In genomic region chr2:239791727-239792648, GRCh38 we compare ENCODE assay signal across 23 cellular contexts.
DNase-seq lines count a peak whose midpoint lies in the region; ATAC-seq and TF ChIP-seq lines count a peak whose summit lies in the region.
"Had no signal": no experiment of that assay in that cellular context is flagged by ENCODE, and none has a peak within 500 bp of the region (broad histone marks: within the 10 kb centered on the region; RNA-seq: fewer than 3 reads in every experiment).

No MANE protein-coding gene starts in this region.

- H3K9me3 Mint-ChIP-seq in activated CD4-positive, alpha-beta memory T cell treated with anti-CD3 and anti-CD28 coated beads, Interleukin-2, amount 10 ng/mL, durations not matched to agents 7 days and 5 days, result no peaks in the 10 kb centered on the region
- peaks cover 4% of the 10 kb centered on the region for H3K9me3 Mint-ChIP-seq in activated CD4-positive, alpha-beta memory T cell treated with anti-CD3 and anti-CD28 coated beads for 36 hours
- H3K9me3 Mint-ChIP-seq: activated CD4-positive, alpha-beta T cell treated with anti-CD3 and anti-CD28 coated beads, Interleukin-2, amount 10 ng/mL, durations not matched to agents 7 days and 5 days; T-helper 2 cell treated with Interferon-gamma antibody and Interleukin-4, amounts not matched to agents 5 μg/mL and 100 μg/mL, for 36 hours had no signal

- no peak overlapping the region for H3K4me3 Mint-ChIP-seq in activated CD4-positive, alpha-beta memory T cell treated with anti-CD3 and anti-CD28 coated beads, Interleukin-2, amount 10 ng/mL, durations not matched to agents 7 days and 5 days
- no peak overlapping the region for H3K4me3 Mint-ChIP-seq in activated CD4-positive, alpha-beta memory T cell treated with anti-CD3 and anti-CD28 coated beads for 36 hours
- H3K4me3 Mint-ChIP-seq: activated CD4-positive, alpha-beta T cell treated with anti-CD3 and anti-CD28 coated beads, Interleukin-2, amount 10 ng/mL, durations not matched to agents 7 days and 5 days; nephron; T-helper 2 cell treated with Interferon-gamma antibody and Interleukin-4, amounts not matched to agents 5 μg/mL and 100 μg/mL, for 36 hours had no signal

- TF ChIP-seq EP300 in suprapubic skin (IDR thresholded peaks at IDR 0.05), result no peak

- peaks cover 17% of the 10 kb centered on the region for H3K4me1 ChIP-seq in suprapubic skin
- H3K4me1 ChIP-seq: A549, Caco-2, gastrocnemius medialis had no signal

- no peaks in the 10 kb centered on the region for H3K4me1 Mint-ChIP-seq in activated CD4-positive, alpha-beta memory T cell treated with anti-CD3 and anti-CD28 coated beads, Interleukin-2, amount 10 ng/mL, durations not matched to agents 7 days and 5 days
- no peaks in the 10 kb centered on the region for H3K4me1 Mint-ChIP-seq in activated CD4-positive, alpha-beta memory T cell treated with anti-CD3 and anti-CD28 coated beads for 36 hours (ENCODE audit: low read depth)
- H3K4me1 Mint-ChIP-seq: activated CD4-positive, alpha-beta T cell treated with anti-CD3 and anti-CD28 coated beads, Interleukin-2, amount 10 ng/mL, durations not matched to agents 7 days and 5 days; nephron had no signal

- peak; percentile 9 for DNase-seq in activated CD4-positive, alpha-beta memory T cell treated with anti-CD3 and anti-CD28 coated beads, Interleukin-2, amount 10 ng/mL, durations not matched to agents 7 days and 5 days
- no peak for DNase-seq in activated CD4-positive, alpha-beta memory T cell treated with anti-CD3 and anti-CD28 coated beads for 36 hours
- DNase-seq in D341Med (ENCODE audit: low spot score) (peak; percentile 5), islet precursor cell (peak; percentile 43), suprapubic skin (ENCODE audit: low spot score in 2 of 2) (peak; percentile 44 to 53), NCI-H146 (lab: John Stamatoyannopoulos, UW) (no peak), HuH-7 (ENCODE audit: low spot score) (no peak)
- DNase-seq: activated CD4-positive, alpha-beta T cell treated with anti-CD3 and anti-CD28 coated beads, Interleukin-2, amount 10 ng/mL, durations not matched to agents 7 days and 5 days; activated gamma-delta T cell; brain microvascular endothelial cell; Caco-2; esophagus squamous epithelium; gastrocnemius medialis; Kasumi-1; mucosa of descending colon; NCI-H2029; NCI-H2227 treated with DMSO at 0.1 percent for 48 hours; NCI-H69; stimulated activated CD4-positive, alpha-beta T cell treated with anti-CD3 and anti-CD28 coated beads, Interleukin-15, amount 100 ng/mL, for 24 hours had no signal

- no peaks in the 10 kb centered on the region for H3K36me3 Mint-ChIP-seq in activated CD4-positive, alpha-beta memory T cell treated with anti-CD3 and anti-CD28 coated beads, Interleukin-2, amount 10 ng/mL, durations not matched to agents 7 days and 5 days (ENCODE audit: low read depth)
- no peaks in the 10 kb centered on the region for H3K36me3 Mint-ChIP-seq in activated CD4-positive, alpha-beta memory T cell treated with anti-CD3 and anti-CD28 coated beads for 36 hours

- no peaks in the 10 kb centered on the region for H3K9me3 ChIP-seq in suprapubic skin
- H3K9me3 ChIP-seq: Caco-2, esophagus squamous epithelium, gastrocnemius medialis, mucosa of descending colon had no signal

- H3K36me3 ChIP-seq in suprapubic skin, result no peaks in the 10 kb centered on the region
- H3K36me3 ChIP-seq: brain microvascular endothelial cell, esophagus squamous epithelium, gastrocnemius medialis had no signal

- no peak for ATAC-seq in HG03442 (IDR thresholded peaks at IDR 0.05; ENCODE audit: unreplicated experiment)
- ATAC-seq: gastrocnemius medialis, mucosa of descending colon had no signal

- 69% methylated on average over 26 of the region's 27 CpGs for WGBS in suprapubic skin

- no peaks in the 10 kb centered on the region for H3K27me3 ChIP-seq in suprapubic skin
- H3K27me3 ChIP-seq: brain microvascular endothelial cell, gastrocnemius medialis had no signal

- no peak overlapping the region for H3K4me3 ChIP-seq in suprapubic skin
- H3K4me3 ChIP-seq: A549, esophagus squamous epithelium, gastrocnemius medialis, mucosa of descending colon had no signal

- H3K27ac ChIP-seq in suprapubic skin, result no peak overlapping the region
- H3K27ac ChIP-seq: A549, brain microvascular endothelial cell, esophagus squamous epithelium, gastrocnemius medialis had no signal

- POLR2A ChIA-PET in activated CD4-positive, alpha-beta memory T cell treated with anti-CD3 and anti-CD28 coated beads, Interleukin-2, amount 10 ng/mL, durations not matched to agents 7 days and 5 days (lab: Charles Lee), result no interaction called here
- POLR2A ChIA-PET in activated CD4-positive, alpha-beta memory T cell treated with anti-CD3 and anti-CD28 coated beads for 36 hours (lab: Charles Lee), result no interaction called here

- peaks cover 1% of the 10 kb centered on the region for H3K27me3 Mint-ChIP-seq in activated CD4-positive, alpha-beta memory T cell treated with anti-CD3 and anti-CD28 coated beads, Interleukin-2, amount 10 ng/mL, durations not matched to agents 7 days and 5 days
- H3K27me3 Mint-ChIP-seq in activated CD4-positive, alpha-beta memory T cell treated with anti-CD3 and anti-CD28 coated beads for 36 hours, result no peaks in the 10 kb centered on the region

- no peak overlapping the region for H3K27ac Mint-ChIP-seq in activated CD4-positive, alpha-beta memory T cell treated with anti-CD3 and anti-CD28 coated beads, Interleukin-2, amount 10 ng/mL, durations not matched to agents 7 days and 5 days
- no peak overlapping the region for H3K27ac Mint-ChIP-seq in activated CD4-positive, alpha-beta memory T cell treated with anti-CD3 and anti-CD28 coated beads for 36 hours
- H3K27ac Mint-ChIP-seq: activated CD4-positive, alpha-beta T cell treated with anti-CD3 and anti-CD28 coated beads, Interleukin-2, amount 10 ng/mL, durations not matched to agents 7 days and 5 days; nephron; T-helper 2 cell treated with Interferon-gamma antibody and Interleukin-4, amounts not matched to agents 5 μg/mL and 100 μg/mL, for 36 hours had no signal

- CTCF ChIA-PET in activated CD4-positive, alpha-beta memory T cell treated with anti-CD3 and anti-CD28 coated beads, Interleukin-2, amount 10 ng/mL, durations not matched to agents 7 days and 5 days (lab: Charles Lee), result no interaction called here
- CTCF ChIA-PET in activated CD4-positive, alpha-beta memory T cell treated with anti-CD3 and anti-CD28 coated beads for 36 hours (lab: Charles Lee), result no interaction called here

- intact Hi-C loops in activated CD4-positive, alpha-beta memory T cell treated with anti-CD3 and anti-CD28 coated beads for 36 hours (cut with micrococcal nuclease), result no loop called here

- no peak for TF ChIP-seq CTCF in suprapubic skin (IDR thresholded peaks at IDR 0.05)

- no peak for TF ChIP-seq POLR2A in suprapubic skin (IDR thresholded peaks at IDR 0.05)

Comparison
In these comparisons a context has a peak if more than half of its experiments do, and no peak if none do; other contexts are left out.
1. DNase-seq: peak in activated CD4-positive, alpha-beta memory T cell treated with anti-CD3 and anti-CD28 coated beads, Interleukin-2, amount 10 ng/mL, durations not matched to agents 7 days and 5 days (single experiment), D341Med (single experiment), islet precursor cell (single experiment) and suprapubic skin (2 of 2); none in activated CD4-positive, alpha-beta memory T cell treated with anti-CD3 and anti-CD28 coated beads for 36 hours (single experiment), NCI-H146 (single experiment) and HuH-7 (single experiment).